ENCODE assay signal across 1 cellular context in genomic region chr9:125241000-125241862, GRCh38.
TF ChIP-seq lines count a peak whose summit lies in the region.

Gene HSPA5, minus strand, starts transcription at chr9:125241343. Its CDS starts 217 bp downstream, at chr9:125241126.

TF ChIP-seq in K562, 482 proteins besides CTCF, POLR2A, EP300 and RAD21 (continued from another document):
- TF ChIP-seq TSHZ1 (CRISPR knock-in tag; IDR thresholded peaks at IDR 0.05), result no peak
- TF ChIP-seq ZHX1 (conservative IDR thresholded peaks at IDR 0.05; ENCODE audit: low read length), result 0 out of 2 replicates have a peak, but pooled peaks have one; percentile 41
- TF ChIP-seq GTF2A2 (tag; IDR thresholded peaks at IDR 0.05), result peak; percentile 85
- TF ChIP-seq THRAP3 (IDR thresholded peaks at IDR 0.05; ENCODE audit: borderline replicate concordance), result no peak
- no peak for TF ChIP-seq TOE1 (IDR thresholded peaks at IDR 0.05; ENCODE audit: borderline replicate concordance)
- no peak; the same call in 1 of the 2 replicates for TF ChIP-seq TOE1 (CRISPR knock-in tag; IDR thresholded peaks at IDR 0.05; ENCODE audit: borderline replicate concordance, low read depth)
- no peak for TF ChIP-seq DDX20 (tag; IDR thresholded peaks at IDR 0.05; ENCODE audit: low read depth)
- peak; percentile 80 to 84 for TF ChIP-seq MAZ (CRISPR knock-in tag; conservative IDR thresholded peaks at IDR 0.05 in 1 of 2, IDR thresholded peaks at IDR 0.05 in 1 of 2)
- no peak for TF ChIP-seq ZFP30 (CRISPR knock-in tag; IDR thresholded peaks at IDR 0.05; ENCODE audit: borderline replicate concordance)
- TF ChIP-seq CHD4 (IDR thresholded peaks at IDR 0.05; ENCODE audit: insufficient read depth, insufficient replicate concordance, low read depth, low read length, poor library complexity, severe bottlenecking), result no peak
- 0 out of 2 replicates have a peak, but pooled peaks have one; percentile 42 for TF ChIP-seq ELF2 (CRISPR knock-in tag; IDR thresholded peaks at IDR 0.05)
- TF ChIP-seq KLF10 (CRISPR knock-in tag; IDR thresholded peaks at IDR 0.05), result no peak
- TF ChIP-seq ZEB2 (IDR thresholded peaks at IDR 0.05), result no peak
- TF ChIP-seq THRA (IDR thresholded peaks at IDR 0.05), result no peak
- no peak; the same call in 1 of the 2 replicates for TF ChIP-seq ZBTB26 (CRISPR knock-in tag; IDR thresholded peaks at IDR 0.05)
- no peak for TF ChIP-seq TFE3 (CRISPR knock-in tag; IDR thresholded peaks at IDR 0.05)
- no peak for TF ChIP-seq IRF1 (CRISPR knock-in tag; IDR thresholded peaks at IDR 0.05; ENCODE audit: borderline replicate concordance)
- TF ChIP-seq RB1 (IDR thresholded peaks at IDR 0.05; ENCODE audit: low read depth), result no peak
- TF ChIP-seq HDAC1 (IDR thresholded peaks at IDR 0.05), result no peak
- TF ChIP-seq KLF13 (tag; IDR thresholded peaks at IDR 0.05; ENCODE audit: borderline replicate concordance, low read depth), result peak; percentile 79; the same call in 1 of the 2 replicates
- no peak for TF ChIP-seq DACH1 (IDR thresholded peaks at IDR 0.05; ENCODE audit: partially characterized antibody)
- no peak for TF ChIP-seq COPS2 (conservative IDR thresholded peaks at IDR 0.05)
- TF ChIP-seq DEAF1 (CRISPR knock-in tag; IDR thresholded peaks at IDR 0.05), result peak; percentile 30; the same call in 1 of the 2 replicates
- peak; percentile 54; the same call in 1 of the 2 replicates for TF ChIP-seq HBP1 (CRISPR knock-in tag; IDR thresholded peaks at IDR 0.05)
- no peak for TF ChIP-seq ZNF76 (CRISPR knock-in tag; IDR thresholded peaks at IDR 0.05; ENCODE audit: borderline replicate concordance)
- TF ChIP-seq BDP1 (IDR thresholded peaks at IDR 0.05; ENCODE audit: insufficient read depth, insufficient read length), result no peak
- TF ChIP-seq CC2D1A (IDR thresholded peaks at IDR 0.05), result no peak
- TF ChIP-seq NFYB (IDR thresholded peaks at IDR 0.05; ENCODE audit: extremely low read depth, insufficient read length), result peak; percentile 91
- no peak for TF ChIP-seq ATF7 (IDR thresholded peaks at IDR 0.05)
- no peak for TF ChIP-seq PTBP1 (IDR thresholded peaks at IDR 0.05; ENCODE audit: low read depth, low read length)
- no peak for TF ChIP-seq ZNF239 (CRISPR knock-in tag; IDR thresholded peaks at IDR 0.05)
- no peak for TF ChIP-seq TRIM25 (IDR thresholded peaks at IDR 0.05; ENCODE audit: borderline replicate concordance)
- peak in 1 of 2 experiments; percentile 79; a peak in 2 of 4 replicates for TF ChIP-seq FOXA3 (CRISPR knock-in tag; conservative IDR thresholded peaks at IDR 0.05 in 1 of 2, IDR thresholded peaks at IDR 0.05 in 1 of 2)
- TF ChIP-seq ZNF311 (CRISPR knock-in tag; IDR thresholded peaks at IDR 0.05), result no peak
- TF ChIP-seq MIER1 (IDR thresholded peaks at IDR 0.05; ENCODE audit: low read depth), result no peak
- peak; percentile 59 for TF ChIP-seq JUND (IDR thresholded peaks at IDR 0.05; ENCODE audit: borderline replicate concordance, low read depth, low read length)
- peak; percentile 42; the same call in 1 of the 3 replicates for TF ChIP-seq JUND (tag; IDR thresholded peaks at IDR 0.05; ENCODE audit: borderline replicate concordance, low read depth, low read length)
- no peak for TF ChIP-seq XRCC5 (IDR thresholded peaks at IDR 0.05; ENCODE audit: low read depth, low read length)
- peak; percentile 66 for TF ChIP-seq PHB (CRISPR knock-in tag; IDR thresholded peaks at IDR 0.05)
- no peak for TF ChIP-seq ZC3H8 (IDR thresholded peaks at IDR 0.05)
- no peak for TF ChIP-seq CCAR2 (IDR thresholded peaks at IDR 0.05; ENCODE audit: low read depth, low read length)
- TF ChIP-seq CTCFL (IDR thresholded peaks at IDR 0.05; ENCODE audit: borderline replicate concordance, insufficient read depth, low read depth, low read length, poor library complexity, severe bottlenecking), result peak; percentile 0
TF ChIP-seq in K562: peak in this region for 165.
